10 cellular contexts compared by ENCODE assay signal in the genomic region with DNA sequence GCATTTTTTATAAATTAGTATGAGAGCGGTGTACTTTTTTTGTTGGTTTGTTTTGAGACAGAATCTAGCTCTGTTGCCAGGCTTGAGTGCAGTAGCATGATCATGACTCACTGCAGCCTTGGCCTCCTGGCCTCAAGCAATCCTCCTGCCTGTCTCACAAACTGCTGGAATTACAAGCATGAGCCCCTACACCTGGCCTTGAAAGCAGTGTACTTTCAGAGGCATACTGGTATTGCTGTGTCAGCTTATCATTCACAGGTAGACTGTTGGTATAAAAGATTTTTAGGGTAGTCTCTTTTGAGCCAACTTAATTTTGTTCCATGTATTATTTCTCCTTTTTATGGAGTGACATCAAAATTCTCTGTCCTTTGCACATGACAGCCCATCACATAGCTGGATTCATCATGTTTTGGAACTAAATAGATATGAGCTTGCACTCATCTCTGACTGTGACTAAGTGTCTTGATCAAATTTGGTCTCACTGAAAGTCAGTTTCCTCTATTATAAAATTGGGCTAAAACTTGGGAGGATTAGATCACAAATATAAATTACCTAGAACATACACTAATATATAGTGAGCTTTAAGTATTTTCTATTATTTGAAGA. TPM values are rescaled to one million over a fixed set of nuclear protein-coding genes. Genes with fewer than 3 reads are reported as not detected.
A peak's percentile ranks its signal among the peaks of the same experiment; 100 is the strongest.
DNase-seq lines count a peak whose midpoint lies in the region; ATAC-seq and TF ChIP-seq lines count a peak whose summit lies in the region.
"Had no signal": no experiment of that assay in that cellular context is flagged by ENCODE, and none has a peak within 500 bp of the region (broad histone marks: within the 10 kb centered on the region; RNA-seq: fewer than 3 reads in every experiment).

No MANE protein-coding gene starts in this region.

- no peaks in the 10 kb centered on the region for H3K79me2 ChIP-seq in H9 (ENCODE audit: insufficient read depth, low read length)
- no peaks in the 10 kb centered on the region for H3K79me2 ChIP-seq in smooth muscle cell (ENCODE audit: low read depth)

- no peak overlapping the region for H3K56ac ChIP-seq in H9 (ENCODE audit: insufficient read length, low read depth, low read length)

- ATAC-seq in right cardiac atrium = peak; percentile 84 to 89
- no peak for ATAC-seq in HG03342 (IDR thresholded peaks at IDR 0.05; ENCODE audit: unreplicated experiment)

- H4K20me1 ChIP-seq in H9 (ENCODE audit: control insufficient read depth, insufficient read depth, insufficient read length) (no peaks in the 10 kb centered on the region), smooth muscle cell (ENCODE audit: low read depth) (no peaks in the 10 kb centered on the region)

- H3K9me3 ChIP-seq in H9 (ENCODE audit: control insufficient read depth, low read depth, low read length) (no peaks in the 10 kb centered on the region), right cardiac atrium (ENCODE audit: control insufficient read depth, low read length) (no peaks in the 10 kb centered on the region), smooth muscle cell (replicated peaks; ENCODE audit: low read depth) (no peaks in the 10 kb centered on the region)

- H3K4me2 ChIP-seq in H9 (ENCODE audit: insufficient read depth, insufficient read length, low read length) (no peak overlapping the region), smooth muscle cell (peak overlapping the region; percentile 67)

- H2BK20ac ChIP-seq in H9 (ENCODE audit: low read depth, low read length, poor library complexity, severe bottlenecking) = no peak overlapping the region

- no peak overlapping the region for H4K91ac ChIP-seq in H9 (ENCODE audit: insufficient read length, low read depth, low read length)

- H3K9ac ChIP-seq in H9 (ENCODE audit: extremely low read depth, insufficient read length, low read length) (no peak overlapping the region), smooth muscle cell (ENCODE audit: low read depth) (peak overlapping the region; percentile 90)

- H3K4me3 Mint-ChIP-seq in H9 (no peak overlapping the region), nephron progenitor cell (no peak overlapping the region)
- H3K4me3 Mint-ChIP-seq: T-helper 2 cell treated with Interferon-gamma antibody and Interleukin-4, amounts not matched to agents 5 μg/mL and 100 μg/mL, for 36 hours had no signal

- H3F3A ChIP-seq in smooth muscle cell (ENCODE audit: low read depth) = no peaks in the 10 kb centered on the region

- DNase-seq in H9 = peak; percentile 51
- peak; percentile 95 for DNase-seq in amniotic epithelial cell (ENCODE audit: low read depth)
- DNase-seq in right cardiac atrium = peak; percentile 34 to 52 (median 37)
- no peak for DNase-seq in smooth muscle cell (lab: John Stamatoyannopoulos, UW; ENCODE audit: unreplicated experiment)
- no peak for DNase-seq in nephron progenitor cell
- no peak for DNase-seq in NCI-H510A (lab: John Stamatoyannopoulos, UW)
- DNase-seq in NCI-H128 (lab: John Stamatoyannopoulos, UW; ENCODE audit: unreplicated experiment) = no peak
- DNase-seq: effector CD4-positive, alpha-beta T cell had no signal

- no peak overlapping the region for H2BK12ac ChIP-seq in H9 (ENCODE audit: insufficient read length, low read depth, low read length)

- no peak overlapping the region for H2BK15ac ChIP-seq in H9 (ENCODE audit: low read depth, low read length)

- no peak overlapping the region for H3T11ph ChIP-seq in H9 (ENCODE audit: low read length)

- no peak overlapping the region for H2AK5ac ChIP-seq in H9 (ENCODE audit: insufficient read length, low read length)

- no peaks in the 10 kb centered on the region; a peak in 1 of 5 replicates for H3K9me3 Mint-ChIP-seq in H9
- H3K9me3 Mint-ChIP-seq in nephron progenitor cell = no peaks in the 10 kb centered on the region
- H3K9me3 Mint-ChIP-seq: T-helper 2 cell treated with Interferon-gamma antibody and Interleukin-4, amounts not matched to agents 5 μg/mL and 100 μg/mL, for 36 hours had no signal

- H4K5ac ChIP-seq in H9 (ENCODE audit: insufficient read length, low read depth, low read length) = no peak overlapping the region

- H3K27me3 ChIP-seq in H9 (ENCODE audit: insufficient read depth, low read length) = no peaks in the 10 kb centered on the region
- no peaks in the 10 kb centered on the region for H3K27me3 ChIP-seq in right cardiac atrium (ENCODE audit: control insufficient read depth, insufficient read depth)
- H3K27me3 ChIP-seq in smooth muscle cell (ENCODE audit: low read depth) = no peaks in the 10 kb centered on the region

- H2BK5ac ChIP-seq in H9 (ENCODE audit: insufficient read length, low read length) = no peak overlapping the region

- no peak overlapping the region for H3K23ac ChIP-seq in H9 (ENCODE audit: insufficient read length, low read depth, low read length)

- H3K4me1 Mint-ChIP-seq in H9 (no peaks in the 10 kb centered on the region; a peak in 1 of 4 replicates), nephron progenitor cell (no peaks in the 10 kb centered on the region)

- H3K79me1 ChIP-seq in H9 (ENCODE audit: insufficient read depth, low read depth, low read length, poor library complexity, severe bottlenecking) = no peaks in the 10 kb centered on the region

- no peaks in the 10 kb centered on the region for H3K23me2 ChIP-seq in H9 (ENCODE audit: insufficient read length, low read depth, low read length, poor library complexity, severe bottlenecking)

- H3K27ac ChIP-seq in H9 (ENCODE audit: insufficient read length, low read depth, low read length) (no peak overlapping the region), right cardiac atrium (ENCODE audit: low read length) (peak overlapping the region; percentile 82), smooth muscle cell (ENCODE audit: low read depth) (peak overlapping the region; percentile 96)

- H3K27ac Mint-ChIP-seq in H9 (no peak overlapping the region; a peak in 1 of 7 replicates), nephron progenitor cell (no peak overlapping the region)
- H3K27ac Mint-ChIP-seq: T-helper 2 cell treated with Interferon-gamma antibody and Interleukin-4, amounts not matched to agents 5 μg/mL and 100 μg/mL, for 36 hours had no signal

- no CpG with 5 or more reads among the region's 1 CpG for WGBS in H9 (ENCODE audit: extremely low coverage, insufficient read length, low lambda C conversion rate)
- 46% methylated on average over 1 of the region's 1 CpG for WGBS in right cardiac atrium
- WGBS in smooth muscle cell (ENCODE audit: low lambda C conversion rate) = 52% methylated on average over 1 of the region's 1 CpG

- H3K27me3 Mint-ChIP-seq in H9 (ENCODE audit: low read depth) = no peaks in the 10 kb centered on the region
- H3K27me3 Mint-ChIP-seq in nephron progenitor cell (ENCODE audit: low read depth, poor library complexity) = peaks cover 4% of the 10 kb centered on the region

- H3K4ac ChIP-seq in H9 (ENCODE audit: low read depth, low read length) = no peak overlapping the region

- H2BK120ac ChIP-seq in H9 (ENCODE audit: low read depth, low read length, poor library complexity, severe bottlenecking) = no peak overlapping the region

- TF ChIP-seq CTCF in H9 (conservative IDR thresholded peaks at IDR 0.05) (no peak), smooth muscle cell (IDR thresholded peaks at IDR 0.05; ENCODE audit: borderline replicate concordance, insufficient read depth, poor library complexity, severe bottlenecking) (no peak), nephron progenitor cell (IDR thresholded peaks at IDR 0.05) (no peak)

- no peak overlapping the region for H2AFZ ChIP-seq in H9 (ENCODE audit: low read length)
- H2AFZ ChIP-seq in smooth muscle cell (ENCODE audit: low read depth) = peak overlapping the region; percentile 44

- H3K36me3 ChIP-seq in smooth muscle cell (ENCODE audit: low read depth) = no peaks in the 10 kb centered on the region

- H3K36me3 Mint-ChIP-seq in H9 (ENCODE audit: insufficient read depth in 1 of 3, low read depth in 3 of 3) (no peaks in the 10 kb centered on the region), nephron progenitor cell (ENCODE audit: low read depth) (no peaks in the 10 kb centered on the region)

- intact Hi-C loops in right cardiac atrium (cut with DNase I) = no loop called here

- H3K4me1 ChIP-seq in H9 (ENCODE audit: insufficient read depth, low read length) (no peaks in the 10 kb centered on the region), right cardiac atrium (ENCODE audit: control insufficient read depth, insufficient read depth, low read length) (no peaks in the 10 kb centered on the region), smooth muscle cell (ENCODE audit: low read depth) (no peaks in the 10 kb centered on the region)

- H3K18ac ChIP-seq in H9 (ENCODE audit: insufficient read length, low read depth, low read length) = no peak overlapping the region

- H4K8ac ChIP-seq in H9 (replicated peaks; ENCODE audit: insufficient read length, low read depth, low read length) = no peak overlapping the region

- H3K14ac ChIP-seq in H9 (ENCODE audit: insufficient read depth, low read length) = no peak overlapping the region

- no peak overlapping the region for H3K4me3 ChIP-seq in right cardiac atrium (ENCODE audit: low read length)
- H3K4me3 ChIP-seq in smooth muscle cell = no peak overlapping the region

RNA-seq across cellular contexts. Expression of a gene that starts 12.4 kb away (rescaled TPM):
- total RNA-seq in H9 (2021) (not detected in 2 replicates), right cardiac atrium (not detected), smooth muscle cell (not detected in 2 replicates)
- polyA plus RNA-seq in right cardiac atrium (not detected), smooth muscle cell (not detected in 2 replicates)

Comparison
In these comparisons a context has a peak if more than half of its experiments do, and no peak if none do; other contexts are left out.
1. DNase-seq: peak in H9 (single experiment), amniotic epithelial cell (single experiment) and right cardiac atrium (3 of 3); none in smooth muscle cell (single experiment), nephron progenitor cell (single experiment), NCI-H510A (single experiment) and NCI-H128 (single experiment).